Comparison of ENCODE assay signal across 1 cellular context in genomic region chr7:152664636-152665035, GRCh38.
A peak's percentile ranks its signal among the peaks of the same experiment; 100 is the strongest.
TF ChIP-seq lines count a peak whose summit lies in the region.

No MANE protein-coding gene starts in this region.

TF ChIP-seq in SK-N-SH treated with all-trans-retinoic acid at 6 μM for 48 hours, 23 proteins besides CTCF, POLR2A, EP300 and RAD21 (continued from another document):
- TF ChIP-seq TSHZ2 (CRISPR knock-in tag; IDR thresholded peaks at IDR 0.05) = no peak
- TF ChIP-seq ISL1 (CRISPR knock-in tag; IDR thresholded peaks at IDR 0.05) = peak; percentile 28; the same call in 1 of the 2 replicates
- 0 out of 2 replicates have a peak, but pooled peaks have one; percentile 36 for TF ChIP-seq SNAI2 (CRISPR knock-in tag; IDR thresholded peaks at IDR 0.05)
- TF ChIP-seq CREB5 (CRISPR knock-in tag; IDR thresholded peaks at IDR 0.05; ENCODE audit: low read depth) = peak; percentile 30; the same call in 1 of the 2 replicates
- no peak for TF ChIP-seq ARNTL (CRISPR knock-in tag; IDR thresholded peaks at IDR 0.05; ENCODE audit: borderline replicate concordance, low read depth)
- TF ChIP-seq PPARA (CRISPR knock-in tag; IDR thresholded peaks at IDR 0.05; ENCODE audit: borderline replicate concordance) = no peak
